ENCODE assay signal across 9 cellular contexts in genomic region chr11:40292636-40293585, GRCh38.
DNase-seq lines count a peak whose midpoint lies in the region; ATAC-seq and TF ChIP-seq lines count a peak whose summit lies in the region.
"Had no signal": no experiment of that assay in that cellular context is flagged by ENCODE, and none has a peak within 500 bp of the region (broad histone marks: within the 10 kb centered on the region; RNA-seq: fewer than 3 reads in every experiment).

No MANE protein-coding gene starts in this region.

- no peak for TF ChIP-seq CTCF in astrocyte of the cerebellum (IDR thresholded peaks at IDR 0.05; ENCODE audit: low read depth, low read length, missing control alignments)
- no peak for TF ChIP-seq CTCF in spleen (IDR thresholded peaks at IDR 0.05 in 8 of 11, conservative IDR thresholded peaks at IDR 0.05 in 3 of 11)
- TF ChIP-seq CTCF in mucosa of descending colon (IDR thresholded peaks at IDR 0.05) = no peak

- H3K4me1 ChIP-seq in HUES64 (ENCODE audit: insufficient read depth, low read length) (peaks cover 11% of the 10 kb centered on the region), spleen (peaks cover 0 to 16% (median 4%) of the 10 kb centered on the region in 6 donors), mucosa of descending colon (ENCODE audit: low read depth) (no peaks in the 10 kb centered on the region)

- H3K27ac ChIP-seq in HUES64 (ENCODE audit: low read depth, low read length) = no peak overlapping the region
- peak overlapping the region in 3 of 8 donors; percentile 64 to 66 (median 65) for H3K27ac ChIP-seq in spleen

- 2% methylated on average over 27 of the region's 40 CpGs for WGBS in HUES64
- WGBS in spleen, 5 donors = 3 to 9% (median 4%) methylated on average over 40 of the region's 40 CpGs

- H3K4me3 ChIP-seq in HUES64 (ENCODE audit: low read length) = peak overlapping the region; percentile 70
- H3K4me3 ChIP-seq in astrocyte of the cerebellum (ENCODE audit: low read depth, low read length) = peak overlapping the region; percentile 70
- peak overlapping the region; percentile 69 for H3K4me3 ChIP-seq in iPS-18c (ENCODE audit: insufficient read depth, low read depth, low read length)
- peak overlapping the region; percentile 0 to 69 (median 42) for H3K4me3 ChIP-seq in spleen
- H3K4me3 ChIP-seq in mucosa of descending colon = no peak overlapping the region
- H3K4me3 ChIP-seq: K562 had no signal

- in situ Hi-C loops in astrocyte of the cerebellum (cut with HindIII; ENCODE audit: low sequenced_read_pairs) = no loop called here

- intact Hi-C loops in spleen (cut with DNase I; ENCODE audit: low total_unique reads) = no loop called here
- intact Hi-C loops in mucosa of descending colon (cut with DNase I, micrococcal nuclease) = no loop called here

- no peak for DNase-seq in astrocyte of the cerebellum (ENCODE audit: low read depth)
- no peak for DNase-seq in spleen
- DNase-seq in mucosa of descending colon = no peak
- no peak for DNase-seq in stimulated activated CD4-positive, alpha-beta T cell treated with anti-CD3 and anti-CD28 coated beads, Interleukin-12 subunit alpha, Interleukin-12 subunit beta, amount 100 ng/mL, for 4 hours
- no peak for DNase-seq in HK-2 (ENCODE audit: unreplicated experiment)

- peaks cover 46% of the 10 kb centered on the region for H3K27me3 ChIP-seq in HUES64 (ENCODE audit: insufficient read depth, low read length)
- peaks cover 0 to 37% (median 10%) of the 10 kb centered on the region in 7 donors for H3K27me3 ChIP-seq in spleen (replicated peaks in 1 of 7)

- no peaks in the 10 kb centered on the region for H3K36me3 ChIP-seq in HUES64 (ENCODE audit: insufficient read depth, low read length)
- no peaks in the 10 kb centered on the region for H3K36me3 ChIP-seq in spleen
- H3K36me3 ChIP-seq in mucosa of descending colon (ENCODE audit: low read depth) = no peaks in the 10 kb centered on the region

- H3K9ac ChIP-seq in HUES64 (ENCODE audit: low read depth, low read length) = 0 out of 2 replicates have a peak overlapping the region, but pooled peaks have one; percentile 1

- H3K9me3 ChIP-seq in HUES64 (ENCODE audit: insufficient read depth, low read depth, low read length) (no peaks in the 10 kb centered on the region), iPS-18c (ENCODE audit: control insufficient read depth, insufficient read depth, low read length) (no peaks in the 10 kb centered on the region), spleen (no peaks in the 10 kb centered on the region), mucosa of descending colon (no peaks in the 10 kb centered on the region)

- ATAC-seq in GM19463 (IDR thresholded peaks at IDR 0.05; ENCODE audit: unreplicated experiment) (no peak), mucosa of descending colon (no peak)
- ATAC-seq: K562 had no signal

- no peak for TF ChIP-seq POLR2A in spleen (IDR thresholded peaks at IDR 0.05)
